9 cellular contexts compared by ENCODE assay signal in genomic region chr7:45919947-45920542, GRCh38. TPM values are rescaled to one million over a fixed set of nuclear protein-coding genes. Genes with fewer than 3 reads are reported as not detected.
A peak's percentile ranks its signal among the peaks of the same experiment; 100 is the strongest.
DNase-seq lines count a peak whose midpoint lies in the region; TF ChIP-seq lines count a peak whose summit lies in the region.
"Had no signal": no experiment of that assay in that cellular context is flagged by ENCODE, and none has a peak within 500 bp of the region (broad histone marks: within the 10 kb centered on the region; RNA-seq: fewer than 3 reads in every experiment).

No MANE protein-coding gene starts in this region.

- TF ChIP-seq CTCF in spleen (IDR thresholded peaks at IDR 0.05 in 8 of 11, conservative IDR thresholded peaks at IDR 0.05 in 3 of 11) (no peak), GM13977 (IDR thresholded peaks at IDR 0.05; ENCODE audit: extremely low read depth, insufficient read depth, missing control alignments) (no peak)

- H3K36me3 ChIP-seq in iPS-20b (ENCODE audit: insufficient read depth, low read depth, low read length), result peaks cover 15% of the 10 kb centered on the region
- H3K36me3 ChIP-seq in spleen, result peaks cover 0 to 3% (median 0%) of the 10 kb centered on the region in 6 donors

- peak overlapping the region; percentile 50 for H3K4me3 Mint-ChIP-seq in activated T-helper 2 cell treated with anti-CD3 and anti-CD28 coated beads, Interferon-gamma antibody, Interleukin-2, Interleukin-4, amounts not matched to agents 10 μg/mL and 5 μg/mL and 100 μg/mL, durations not matched to agents 14 hours and 24 hours and 36 hours (ENCODE audit: low read depth)

- H3K36me3 Mint-ChIP-seq in activated T-helper 2 cell treated with anti-CD3 and anti-CD28 coated beads, Interferon-gamma antibody, Interleukin-2, Interleukin-4, amounts not matched to agents 10 μg/mL and 5 μg/mL and 100 μg/mL, durations not matched to agents 14 hours and 24 hours and 36 hours (ENCODE audit: low read depth), result no peaks in the 10 kb centered on the region

- in situ Hi-C loops in GM13977 (cut with MboI; ENCODE audit: low pct_unique_long_range_greater_than_20kb, low sequenced_read_pairs, unreplicated experiment), result loop anchor here (10.0 to 25.0 kb wide), 2 partner anchors 1165 to 1267 kb away; no protein-coding TSS in a partner anchor

- peaks cover 54% of the 10 kb centered on the region for H3K27me3 Mint-ChIP-seq in activated T-helper 2 cell treated with anti-CD3 and anti-CD28 coated beads, Interferon-gamma antibody, Interleukin-2, Interleukin-4, amounts not matched to agents 10 μg/mL and 5 μg/mL and 100 μg/mL, durations not matched to agents 14 hours and 24 hours and 36 hours (ENCODE audit: low read depth)

- H3K27me3 ChIP-seq in iPS-20b (ENCODE audit: insufficient read depth, low read length) (peaks cover 71% of the 10 kb centered on the region), spleen (replicated peaks in 1 of 7) (peaks cover 0 to 89% (median 39%) of the 10 kb centered on the region in 7 donors)

- no peak overlapping the region for H3K27ac Mint-ChIP-seq in activated T-helper 2 cell treated with anti-CD3 and anti-CD28 coated beads, Interferon-gamma antibody, Interleukin-2, Interleukin-4, amounts not matched to agents 10 μg/mL and 5 μg/mL and 100 μg/mL, durations not matched to agents 14 hours and 24 hours and 36 hours

- no peak for TF ChIP-seq POLR2A in spleen (IDR thresholded peaks at IDR 0.05)

- H3K4me1 ChIP-seq in iPS-20b (ENCODE audit: insufficient read depth, low read length), result peaks cover 26% of the 10 kb centered on the region; the same call in 1 of the 2 replicates
- H3K4me1 ChIP-seq in spleen, result peaks cover 5 to 59% (median 40%) of the 10 kb centered on the region in 6 donors

- H3K27ac ChIP-seq in iPS-20b (ENCODE audit: low read length) (no peak overlapping the region), spleen (peak overlapping the region in 6 of 8 donors; percentile 41 to 67 (median 62))

- 6 to 10% (median 8%) methylated on average over 23 of the region's 23 CpGs for WGBS in spleen, 5 donors

- H3K9me3 ChIP-seq in iPS-20b (ENCODE audit: insufficient read depth, low read depth, low read length) (peaks cover 3% of the 10 kb centered on the region; the same call in 1 of the 2 replicates), spleen (no peaks in the 10 kb centered on the region)

- H3K4me3 ChIP-seq in iPS-20b (ENCODE audit: low read length) (peak overlapping the region; percentile 75), spleen (peak overlapping the region; percentile 23 to 68 (median 40))

- intact Hi-C loops in activated T-helper 2 cell treated with anti-CD3 and anti-CD28 coated beads, Interferon-gamma antibody, Interleukin-2, Interleukin-4, amounts not matched to agents 10 μg/mL and 5 μg/mL and 100 μg/mL, durations not matched to agents 14 hours and 24 hours and 36 hours (cut with micrococcal nuclease), result loop anchor here (5.0 kb wide), 2 partner anchors 432 to 1897 kb away; no protein-coding TSS in a partner anchor
- intact Hi-C loops in spleen (cut with DNase I; ENCODE audit: low total_unique reads), result loop anchor here (5.0 to 10.0 kb wide), 3 partner anchors 432 to 1255 kb away; no protein-coding TSS in a partner anchor

- H3K9me3 Mint-ChIP-seq in activated T-helper 2 cell treated with anti-CD3 and anti-CD28 coated beads, Interferon-gamma antibody, Interleukin-2, Interleukin-4, amounts not matched to agents 10 μg/mL and 5 μg/mL and 100 μg/mL, durations not matched to agents 14 hours and 24 hours and 36 hours, result no peaks in the 10 kb centered on the region

- peak overlapping the region; percentile 14; the same call in 1 of the 2 replicates for H3K9ac ChIP-seq in iPS-20b (ENCODE audit: low read depth, low read length)

- H3K4me1 Mint-ChIP-seq in activated T-helper 2 cell treated with anti-CD3 and anti-CD28 coated beads, Interferon-gamma antibody, Interleukin-2, Interleukin-4, amounts not matched to agents 10 μg/mL and 5 μg/mL and 100 μg/mL, durations not matched to agents 14 hours and 24 hours and 36 hours (ENCODE audit: low read depth), result peaks cover 25% of the 10 kb centered on the region

- DNase-seq in DMS 273 (lab: John Stamatoyannopoulos, UW; ENCODE audit: unreplicated experiment) (peak; percentile 47), DMS 273 treated with DMSO at 0.1 percent for 48 hours (lab: John Stamatoyannopoulos, UW) (no peak), spleen (no peak), mucosa of gallbladder (ENCODE audit: low spot score) (no peak), NCI-H345 treated with DMSO at 0.1 percent for 48 hours (lab: John Stamatoyannopoulos, UW; ENCODE audit: unreplicated experiment) (no peak), GM13977 (ENCODE audit: low spot score) (no peak)
- no peak for DNase-seq in activated T-helper 2 cell treated with anti-CD3 and anti-CD28 coated beads, Interferon-gamma antibody, Interleukin-2, Interleukin-4, amounts not matched to agents 10 μg/mL and 5 μg/mL and 100 μg/mL, durations not matched to agents 14 hours and 24 hours and 36 hours (ENCODE audit: low spot score)
- DNase-seq: 8988T had no signal

RNA-seq across cellular contexts. Expression of gene IGFBP3, which starts 1.0 kb away (rescaled TPM):
- 0.41 and 0.48 TPM in 2 replicates for total RNA-seq in activated T-helper 2 cell treated with anti-CD3 and anti-CD28 coated beads, Interferon-gamma antibody, Interleukin-2, Interleukin-4, amounts not matched to agents 10 μg/mL and 5 μg/mL and 100 μg/mL, durations not matched to agents 14 hours and 24 hours and 36 hours
- total RNA-seq in spleen (100 to 1,000 TPM in 2 of 7 donors, 10 to 100 TPM in 5; 27.2 to 165 (median 81.4) TPM), mucosa of gallbladder (67.4 TPM)
- 100 to 1,000 TPM in 1 of 3 donors, 10 to 100 TPM in 2; 71.6 to 138 (median 78.1) TPM for polyA plus RNA-seq in spleen

RNA-seq across cellular contexts. Expression of gene IGFBP1, which starts 31.8 kb away (rescaled TPM):
- total RNA-seq in activated T-helper 2 cell treated with anti-CD3 and anti-CD28 coated beads, Interferon-gamma antibody, Interleukin-2, Interleukin-4, amounts not matched to agents 10 μg/mL and 5 μg/mL and 100 μg/mL, durations not matched to agents 14 hours and 24 hours and 36 hours, result not detected in 2 replicates
- total RNA-seq in spleen (under 1 TPM in 1 of 7 donors, not detected in 6; 0.72 TPM), mucosa of gallbladder (0.20 TPM)
- polyA plus RNA-seq in spleen, result under 1 TPM in 1 of 3 donors, not detected in 2; 0.09 TPM

RNA-seq across cellular contexts. Expression of gene CCDC201, which starts 47.2 kb away (rescaled TPM):
- total RNA-seq in activated T-helper 2 cell treated with anti-CD3 and anti-CD28 coated beads, Interferon-gamma antibody, Interleukin-2, Interleukin-4, amounts not matched to agents 10 μg/mL and 5 μg/mL and 100 μg/mL, durations not matched to agents 14 hours and 24 hours and 36 hours, result not detected in 2 replicates
- total RNA-seq in spleen (not detected), mucosa of gallbladder (not detected)
- not detected for polyA plus RNA-seq in spleen

Comparison
In these comparisons a context has a peak if more than half of its experiments do, and no peak if none do; other contexts are left out.
1. RNA of gene IGFBP3, which starts 1.0 kb away (total RNA-seq): 27.2 to 165 TPM in spleen and 67.4 TPM in mucosa of gallbladder (single experiment); 0.41 to 0.48 TPM in activated T-helper 2 cell treated with anti-CD3 and anti-CD28 coated beads, Interferon-gamma antibody, Interleukin-2, Interleukin-4, amounts not matched to agents 10 μg/mL and 5 μg/mL and 100 μg/mL, durations not matched to agents 14 hours and 24 hours and 36 hours; every median in the first group is over 10 times any median in the second.